ENCODE assay signal across 21 cellular contexts in the genomic region with DNA sequence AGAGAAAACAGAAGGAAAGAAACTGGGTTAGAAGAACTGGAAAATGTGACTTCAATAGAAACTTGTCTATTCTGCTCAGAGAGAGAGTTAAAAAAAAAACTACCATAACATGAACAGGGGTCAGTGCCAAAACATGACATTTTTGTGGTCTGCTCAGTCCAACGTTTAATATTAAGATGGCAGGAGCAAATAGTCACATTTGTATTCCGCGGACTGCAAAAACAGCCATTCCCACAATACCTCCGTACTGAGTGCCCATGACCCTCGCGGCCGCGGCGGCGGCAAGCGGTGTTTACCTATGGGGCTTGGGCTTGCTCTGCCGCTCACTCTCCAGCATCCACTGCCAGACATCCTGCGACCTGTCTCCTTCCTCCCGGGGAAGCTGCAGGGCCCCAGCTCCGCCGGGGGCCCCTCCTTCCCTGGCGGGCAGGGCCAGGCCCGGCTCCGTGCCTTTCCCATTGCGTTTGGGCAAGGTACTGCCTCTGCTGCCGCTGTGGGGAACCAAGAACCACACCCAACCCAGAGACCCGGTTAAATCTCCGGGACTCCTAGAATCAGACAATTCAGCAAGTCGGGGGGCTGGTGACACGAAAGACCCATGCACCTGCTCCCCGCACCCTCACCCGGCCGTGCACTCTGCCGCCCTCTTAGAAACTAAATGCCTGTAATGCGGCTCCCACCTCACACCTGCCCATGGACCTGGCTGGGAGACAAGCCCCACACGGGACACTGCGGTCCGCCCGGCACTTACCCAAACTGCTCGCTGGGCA.
"Had no signal": no experiment of that assay in that cellular context is flagged by ENCODE, and none has a peak within 500 bp of the region (broad histone marks: within the 10 kb centered on the region; RNA-seq: fewer than 3 reads in every experiment).

No MANE protein-coding gene starts in this region.

- H3K36me3 ChIP-seq: brain microvascular endothelial cell had no signal

- H3K27me3 ChIP-seq: brain microvascular endothelial cell had no signal

- H3K9me3 ChIP-seq: left ventricle myocardium inferior had no signal

- H3K9me3 Mint-ChIP-seq: activated CD4-positive, alpha-beta memory T cell treated with anti-CD3 and anti-CD28 coated beads, Interleukin-2, amount 10 ng/mL, durations not matched to agents 7 days and 5 days; effector memory CD8-positive, alpha-beta T cell; memory B cell; natural killer cell; stimulated activated naive B cell treated with anti-CD40 and anti-IgM and Interleukin-4, amounts not matched to agents 10 μg/mL and 1 μg/mL and 100 μg/mL, for 72 hours; type B pancreatic cell had no signal

- H3K4me3 ChIP-seq: left ventricle myocardium inferior, SK-N-MC had no signal

- ATAC-seq: activated CD4-positive, alpha-beta T cell treated with anti-CD3 and anti-CD28 coated beads for 36 hours; effector memory CD8-positive, alpha-beta T cell; natural killer cell; stimulated activated naive B cell treated with anti-CD40 and anti-IgM and Interleukin-4, amounts not matched to agents 10 μg/mL and 1 μg/mL and 100 μg/mL, for 72 hours had no signal

- H3K27me3 Mint-ChIP-seq: activated CD4-positive, alpha-beta memory T cell treated with anti-CD3 and anti-CD28 coated beads, Interleukin-2, amount 10 ng/mL, durations not matched to agents 7 days and 5 days; activated CD4-positive, alpha-beta T cell treated with anti-CD3 and anti-CD28 coated beads for 36 hours; activated naive CD8-positive, alpha-beta T cell; effector memory CD8-positive, alpha-beta T cell; memory B cell; stimulated activated naive B cell treated with anti-CD40 and anti-IgM and Interleukin-4, amounts not matched to agents 10 μg/mL and 1 μg/mL and 100 μg/mL, for 72 hours; type B pancreatic cell had no signal

- H3K4me3 Mint-ChIP-seq: activated CD4-positive, alpha-beta memory T cell treated with anti-CD3 and anti-CD28 coated beads, Interleukin-2, amount 10 ng/mL, durations not matched to agents 7 days and 5 days; activated CD4-positive, alpha-beta T cell treated with anti-CD3 and anti-CD28 coated beads for 36 hours; activated naive CD8-positive, alpha-beta T cell; effector memory CD8-positive, alpha-beta T cell; memory B cell; natural killer cell; stimulated activated naive B cell treated with anti-CD40 and anti-IgM and Interleukin-4, amounts not matched to agents 10 μg/mL and 1 μg/mL and 100 μg/mL, for 72 hours; type B pancreatic cell had no signal

- H3K27ac Mint-ChIP-seq: activated CD4-positive, alpha-beta memory T cell treated with anti-CD3 and anti-CD28 coated beads, Interleukin-2, amount 10 ng/mL, durations not matched to agents 7 days and 5 days; activated naive CD8-positive, alpha-beta T cell; effector memory CD8-positive, alpha-beta T cell; memory B cell; natural killer cell; stimulated activated naive B cell treated with anti-CD40 and anti-IgM and Interleukin-4, amounts not matched to agents 10 μg/mL and 1 μg/mL and 100 μg/mL, for 72 hours; type B pancreatic cell had no signal

- DNase-seq: activated CD4-positive, alpha-beta memory T cell treated with anti-CD3 and anti-CD28 coated beads, Interleukin-2, amount 10 ng/mL, durations not matched to agents 7 days and 5 days; activated CD4-positive, alpha-beta T cell treated with anti-CD3 and anti-CD28 coated beads for 36 hours; activated effector memory CD4-positive, alpha-beta T cell treated with anti-CD3 and anti-CD28 coated beads, Interleukin-2, amount 50 U/mL, for 16 hours; activated T-cell treated with anti-CD3 and anti-CD28 coated beads, Interleukin-2, amount 50 U/mL, for 48 hours; amniotic stem cell; brain microvascular endothelial cell; cortex of kidney; effector memory CD8-positive, alpha-beta T cell; hippocampal formation; left ventricle myocardium inferior; natural killer cell; stimulated activated CD4-positive, alpha-beta T cell treated with anti-CD3 and anti-CD28 coated beads, Interleukin-15, amount 100 ng/mL, for 24 hours; stimulated activated CD4-positive, alpha-beta T cell treated with anti-CD3 and anti-CD28 coated beads, Interleukin-4, amount 100 ng/mL, for 1 hour; stimulated activated naive B cell treated with anti-CD40 and anti-IgM and Interleukin-4, amounts not matched to agents 10 μg/mL and 1 μg/mL and 100 μg/mL, for 72 hours; T-helper 1 cell; WERI-Rb-1 had no signal

- H3K36me3 Mint-ChIP-seq: memory B cell, natural killer cell had no signal

- H3K27ac ChIP-seq: brain microvascular endothelial cell, epithelial cell of prostate, left ventricle myocardium inferior, SK-N-MC, WERI-Rb-1 had no signal

- H3K4me1 Mint-ChIP-seq: activated CD4-positive, alpha-beta memory T cell treated with anti-CD3 and anti-CD28 coated beads, Interleukin-2, amount 10 ng/mL, durations not matched to agents 7 days and 5 days; memory B cell; natural killer cell; stimulated activated naive B cell treated with anti-CD40 and anti-IgM and Interleukin-4, amounts not matched to agents 10 μg/mL and 1 μg/mL and 100 μg/mL, for 72 hours had no signal
